24 cellular contexts compared by ENCODE assay signal in genomic region chr16:261031-261691, GRCh38. TPM values are rescaled to one million over a fixed set of nuclear protein-coding genes. Genes with fewer than 3 reads are reported as not detected.
"Had no signal": no experiment of that assay in that cellular context is flagged by ENCODE, and none has a peak within 500 bp of the region (broad histone marks: within the 10 kb centered on the region; RNA-seq: fewer than 3 reads in every experiment).

No MANE protein-coding gene starts in this region.

- H3K4me3 ChIP-seq: ascending aorta, breast epithelium, esophagus squamous epithelium, mucosa of descending colon, neural progenitor cell, ovary, sigmoid colon, thoracic aorta, upper lobe of right lung had no signal

- H2AFZ ChIP-seq: neural progenitor cell had no signal

- ATAC-seq: activated T-cell treated with anti-CD3 and anti-CD28 coated beads, Interleukin-2, amount 50 U/mL, for 72 hours; left ventricle myocardium superior; mucosa of descending colon; stimulated activated effector memory CD8-positive, alpha-beta T cell treated with anti-CD3 and anti-CD28 coated beads, Interleukin-12 subunit alpha, Interleukin-12 subunit beta, amount 100 ng/mL, for 72 hours; upper lobe of right lung had no signal

- H3K4me1 ChIP-seq: ascending aorta, breast epithelium, neural progenitor cell, sigmoid colon, upper lobe of right lung had no signal

- DNase-seq: activated CD4-positive, alpha-beta T cell treated with anti-CD3 and anti-CD28 coated beads, Interleukin-2, amount 10 ng/mL, durations not matched to agents 24 days and 14 days; activated CD4-positive, CD25-positive, alpha-beta regulatory T cell; activated effector memory CD4-positive, alpha-beta T cell treated with anti-CD3 and anti-CD28 coated beads, Interleukin-2, amount 50 U/mL, for 16 hours; activated naive CD4-positive, alpha-beta T cell treated with anti-CD3 and anti-CD28 coated beads, Interleukin-2, amount 50 U/mL, for 16 hours; activated T-cell treated with anti-CD3 and anti-CD28 coated beads, Interleukin-2, amount 50 U/mL, for 72 hours; effector memory CD4-positive, alpha-beta T cell; esophagus squamous epithelium; immature natural killer cell; kidney glomerular epithelial cell; left ventricle myocardium superior; mucosa of descending colon; naive B cell; ovary; sigmoid colon; stimulated activated CD4-positive, alpha-beta T cell treated with anti-CD3 and anti-CD28 coated beads, Interleukin-4, amount 100 ng/mL, for 24 hours; T-helper 1 cell; T-helper 9 cell; upper lobe of right lung had no signal

- H3K27ac ChIP-seq: ascending aorta, breast epithelium, esophagus squamous epithelium, neural progenitor cell, ovary, sigmoid colon, thoracic aorta, upper lobe of right lung had no signal

- H3K27me3 ChIP-seq: ascending aorta, breast epithelium, esophagus squamous epithelium, neural progenitor cell, ovary, sigmoid colon, upper lobe of right lung had no signal

- H3K9me3 ChIP-seq: ascending aorta, breast epithelium, esophagus squamous epithelium, mucosa of descending colon, ovary, sigmoid colon, thoracic aorta, upper lobe of right lung had no signal

- H3K36me3 ChIP-seq: neural progenitor cell, ovary had no signal

- H3K9ac ChIP-seq: neural progenitor cell had no signal

- H3K4me2 ChIP-seq: neural progenitor cell had no signal

RNA-seq across cellular contexts. Expression of gene RGS11, which starts 14.6 kb away (rescaled TPM):
- polyA plus RNA-seq: immature natural killer cell had no signal

RNA-seq across cellular contexts. Expression of gene ARHGDIG, which starts 19.2 kb away (rescaled TPM):
- total RNA-seq: activated CD4-positive, alpha-beta T cell treated with anti-CD3 and anti-CD28 coated beads, Interleukin-2, amount 10 ng/mL, durations not matched to agents 24 days and 14 days; ascending aorta; esophagus squamous epithelium; thoracic aorta had no signal
- polyA plus RNA-seq: immature natural killer cell had no signal

RNA-seq across cellular contexts. Expression of gene PDIA2, which starts 21.8 kb away (rescaled TPM):
- total RNA-seq: activated CD4-positive, alpha-beta T cell treated with anti-CD3 and anti-CD28 coated beads, Interleukin-2, amount 10 ng/mL, durations not matched to agents 24 days and 14 days; ascending aorta; breast epithelium; endothelial cell of umbilical vein; esophagus squamous epithelium had no signal
- polyA plus RNA-seq: immature natural killer cell had no signal
